In the genomic region with DNA sequence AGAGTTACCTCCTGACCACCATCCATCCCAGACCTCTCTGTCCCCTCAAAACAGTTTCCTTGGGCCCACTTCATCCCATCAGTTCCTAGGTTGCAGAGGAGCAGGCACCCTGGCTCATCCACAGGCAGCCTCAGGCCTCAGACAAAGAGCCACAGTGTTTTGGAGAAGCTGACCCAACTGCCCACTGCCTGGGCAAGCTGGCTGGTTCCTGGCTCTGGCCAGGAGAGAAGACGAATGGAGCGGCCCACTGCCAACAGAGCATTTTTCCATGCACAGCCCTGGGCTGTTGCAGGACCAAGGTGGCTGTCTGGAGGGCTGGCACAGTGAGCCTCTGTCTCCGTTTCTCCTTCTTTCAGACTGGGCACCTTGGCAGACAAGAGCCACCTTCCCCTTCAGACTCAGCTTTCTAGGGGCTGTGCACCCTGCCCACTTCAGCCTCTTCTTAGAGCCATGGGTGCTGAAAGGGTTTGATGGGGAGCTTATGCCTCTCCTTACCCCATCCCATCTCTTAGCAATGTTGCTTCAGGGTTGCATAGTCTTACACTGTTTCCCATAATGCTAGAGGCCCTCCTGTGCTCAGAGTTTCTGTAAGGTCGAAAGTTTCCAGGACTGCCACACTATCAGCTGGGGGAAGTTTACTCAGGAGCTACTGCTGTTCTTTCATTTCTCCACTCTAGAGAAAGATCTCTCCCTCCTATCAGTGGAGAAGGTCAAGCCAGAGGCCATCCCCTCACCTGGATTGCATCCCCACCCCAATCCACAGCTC, we compare ENCODE assay signal across 16 cellular contexts. TPM values are rescaled to one million over a fixed set of nuclear protein-coding genes. Genes with fewer than 3 reads are reported as not detected.
DNase-seq lines count a peak whose midpoint lies in the region; ATAC-seq and TF ChIP-seq lines count a peak whose summit lies in the region.
"Had no signal": no experiment of that assay in that cellular context is flagged by ENCODE, and none has a peak within 500 bp of the region (broad histone marks: within the 10 kb centered on the region; RNA-seq: fewer than 3 reads in every experiment).

No MANE protein-coding gene starts in this region.

- H2AFZ ChIP-seq in OCI-LY7 (ENCODE audit: low read length) = no peak overlapping the region

- H3K4me1 ChIP-seq in heart right ventricle (peaks cover 0 to 40% (median 14%) of the 10 kb centered on the region in 9 donors), uterus (peaks cover 0 to 10% of the 10 kb centered on the region in 2 donors), OCI-LY7 (ENCODE audit: insufficient read depth, low read length, poor library complexity, severe bottlenecking) (no peaks in the 10 kb centered on the region)

- H3K9me3 ChIP-seq in heart right ventricle (no peaks in the 10 kb centered on the region), uterus (no peaks in the 10 kb centered on the region), OCI-LY7 (ENCODE audit: low read length) (no peaks in the 10 kb centered on the region)

- ATAC-seq in heart right ventricle = peak in 1 of 8 donors; percentile 19
- no peak for ATAC-seq in Right ventricle myocardium inferior
- ATAC-seq in left colon = peak; percentile 33
- ATAC-seq in GM19463 (IDR thresholded peaks at IDR 0.05; ENCODE audit: unreplicated experiment) = no peak
- ATAC-seq: natural killer cell treated with Interleukin-12 subunit alpha and Interleukin-12 subunit beta and Interleukin-15 and Interleukin-18, amount 100 ng/mL, for 72 hours; T-helper 17 cell had no signal

- POLR2A ChIA-PET in OCI-LY7 (lab: Charles Lee) = no interaction called here

- H3K4me3 ChIP-seq in heart right ventricle = peak overlapping the region in 6 of 10 donors; percentile 18 to 48 (median 44)
- H3K4me3 ChIP-seq in uterus = peak overlapping the region; percentile 32 to 42
- no peak overlapping the region for H3K4me3 ChIP-seq in OCI-LY7 (ENCODE audit: low read depth, low read length, poor library complexity, severe bottlenecking)

- no peaks in the 10 kb centered on the region for H3K79me2 ChIP-seq in OCI-LY7 (ENCODE audit: insufficient read depth, low read depth, low read length)

- intact Hi-C loops in heart right ventricle (cut with DNase I) = loop anchor here in 6 of 10 donors (5.0 to 10.0 kb wide), 3 partner anchors 315 to 355 kb away; no protein-coding TSS in a partner anchor
- intact Hi-C loops in Right ventricle myocardium inferior (cut with DNase I) = no loop called here
- intact Hi-C loops in left colon (cut with DNase I, micrococcal nuclease) = no loop called here
- intact Hi-C loops in uterus (cut with DNase I; ENCODE audit: low total_unique reads) = loop anchor here (10.0 kb wide), 1 partner anchor 345 kb away; no protein-coding TSS in a partner anchor
- intact Hi-C loops in OCI-LY7 (cut with micrococcal nuclease; ENCODE audit: unreplicated experiment) = no loop called here

- CTCF ChIA-PET in OCI-LY7 (lab: Charles Lee; ENCODE audit: unreplicated experiment) = no interaction called here

- H3K9me2 ChIP-seq in OCI-LY7 (ENCODE audit: insufficient read depth, low read length) = no peaks in the 10 kb centered on the region

- BruUV-seq in OCI-LY7 (replicated peaks; lab: Mats Ljungman, UMichigan) = no TSS peak

- H3K27me3 ChIP-seq in heart right ventricle = no peaks in the 10 kb centered on the region
- H3K27me3 ChIP-seq in uterus = no peaks in the 10 kb centered on the region

- peak overlapping the region in 5 of 10 donors; percentile 63 to 87 (median 82) for H3K27ac ChIP-seq in heart right ventricle
- H3K27ac ChIP-seq in uterus = peak overlapping the region; percentile 67 to 84
- no peak overlapping the region for H3K27ac ChIP-seq in OCI-LY7 (ENCODE audit: low read depth, low read length, poor library complexity, severe bottlenecking)

- H3K36me3 ChIP-seq in heart right ventricle (peaks cover 0 to 16% (median 0%) of the 10 kb centered on the region in 9 donors), uterus (no peaks in the 10 kb centered on the region), OCI-LY7 (ENCODE audit: insufficient read depth, low read length) (no peaks in the 10 kb centered on the region)

- DNase-seq in heart right ventricle (no peak), Right ventricle myocardium inferior (ENCODE audit: missing footprints) (no peak), left colon (no peak), putamen (ENCODE audit: low spot score) (peak; percentile 58), uterus (no peak), OCI-LY7 (ENCODE audit: low spot score) (no peak)
- no peak for DNase-seq in central memory CD4-positive, alpha-beta T cell
- DNase-seq: activated CD4-positive, CD25-positive, alpha-beta regulatory T cell; activated CD8-positive, alpha-beta memory T cell treated with anti-CD3 and anti-CD28 coated beads, Interleukin-2, amount 50 U/mL, for 48 hours; CD8-positive, alpha-beta memory T cell; glutamatergic neuron; H9; stimulated activated naive CD4-positive, alpha-beta T cell; T-helper 17 cell had no signal

- no peak for TF ChIP-seq CTCF in heart right ventricle (IDR thresholded peaks at IDR 0.05)
- no peak for TF ChIP-seq CTCF in uterus (IDR thresholded peaks at IDR 0.05)
- no peak for TF ChIP-seq CTCF in OCI-LY7 (conservative IDR thresholded peaks at IDR 0.05; ENCODE audit: low read length)

- no peak overlapping the region for H3K4me2 ChIP-seq in OCI-LY7 (ENCODE audit: low read length)

- H4K20me1 ChIP-seq in OCI-LY7 (ENCODE audit: insufficient read depth, low read length) = no peaks in the 10 kb centered on the region

- 79 to 87% methylated on average over 4 of the region's 4 CpGs for WGBS in heart right ventricle, 2 donors

- TF ChIP-seq POLR2A in uterus (IDR thresholded peaks at IDR 0.05) = no peak

RNA-seq across cellular contexts. Expression of a gene that starts 1.0 kb away (rescaled TPM):
- total RNA-seq in heart right ventricle = 10 to 100 TPM in 5 of 10 donors, 1 to 10 TPM in 5; 7.0 to 20.5 (median 10.7) TPM
- 10 to 100 TPM in 1 of 2 donors, 1 to 10 TPM in 1; 4.5 to 11.2 TPM for polyA plus RNA-seq in heart right ventricle
- total RNA-seq in Right ventricle myocardium inferior = 7.7 TPM
- total RNA-seq in left colon = 10 to 100 TPM; 25.2 to 29.6 TPM
- 100 to 1,000 TPM in 1 of 4 donors, 10 to 100 TPM in 3; 41.8 to 119 (median 82.7) TPM for total RNA-seq in uterus
- total RNA-seq in OCI-LY7 (2014; rRNA removed; shearing (Covaris generic)) = 0.05 TPM in 1 of 2 replicates, not detected in the other
- not detected in 2 replicates for total RNA-seq in OCI-LY7 (2022)
- total RNA-seq: H9; natural killer cell treated with Interleukin-12 subunit alpha and Interleukin-12 subunit beta and Interleukin-15 and Interleukin-18, amount 100 ng/mL, for 72 hours; T-helper 17 cell had no signal
- polyA plus RNA-seq: CD8-positive, alpha-beta memory T cell had no signal

RNA-seq across cellular contexts. Expression of a gene that starts 44.6 kb away (rescaled TPM):
- 100 to 1,000 TPM in 3 of 10 donors, 10 to 100 TPM in 7; 26.4 to 349 (median 58.9) TPM for total RNA-seq in heart right ventricle
- 10 to 100 TPM; 28.3 to 49.6 TPM for polyA plus RNA-seq in heart right ventricle
- total RNA-seq in Right ventricle myocardium inferior = 44.8 TPM
- total RNA-seq in left colon = 10 to 100 TPM; 70.5 to 76.9 TPM
- 10 to 100 TPM; 14.6 to 95.9 (median 56.5) TPM for total RNA-seq in uterus
- 146 and 156 TPM in 2 replicates for total RNA-seq in OCI-LY7 (2014; rRNA removed; shearing (Covaris generic))
- 99.5 and 102 TPM in 2 replicates for total RNA-seq in OCI-LY7 (2022)

Comparison
In these comparisons a context has a peak if more than half of its experiments do, and no peak if none do; other contexts are left out.
1. intact Hi-C loops: an anchor here in heart right ventricle (5.0 to 10.0 kb wide) and uterus (10.0 kb wide); none called in Right ventricle myocardium inferior, left colon and OCI-LY7.